In the genomic region with DNA sequence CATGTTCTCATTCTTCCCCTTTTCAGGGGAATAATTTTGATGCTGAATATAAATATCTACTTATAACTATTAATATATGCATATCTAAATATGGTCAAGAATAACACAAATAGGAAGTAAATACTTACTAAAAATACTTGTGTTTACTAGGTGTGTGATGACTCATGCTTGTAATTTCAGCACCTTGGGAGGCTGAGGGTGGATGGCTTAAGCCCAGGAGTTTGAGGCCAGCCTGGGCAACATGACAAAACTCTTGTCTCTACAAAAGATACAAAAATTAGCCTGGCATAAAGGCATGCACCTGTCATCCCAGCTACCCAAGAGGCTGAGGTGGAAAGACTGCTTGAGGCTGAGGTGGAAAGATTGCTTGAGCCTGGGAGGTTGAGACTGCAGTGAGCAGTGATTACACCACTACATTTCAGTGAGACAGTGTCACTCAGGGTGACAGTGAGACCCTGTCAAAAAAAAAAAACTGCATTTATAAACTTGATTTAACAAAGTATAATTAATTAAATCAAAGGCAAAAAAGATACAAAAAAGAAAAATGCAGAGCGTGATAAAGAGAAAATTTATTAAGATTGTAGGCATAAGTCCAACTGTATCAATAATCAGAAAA, we compare ENCODE assay signal across 17 cellular contexts.
DNase-seq lines count a peak whose midpoint lies in the region; TF ChIP-seq lines count a peak whose summit lies in the region.
"Had no signal": no experiment of that assay in that cellular context is flagged by ENCODE, and none has a peak within 500 bp of the region (broad histone marks: within the 10 kb centered on the region; RNA-seq: fewer than 3 reads in every experiment).

No MANE protein-coding gene starts in this region.

- H3K27me3 ChIP-seq in effector memory CD4-positive, alpha-beta T cell (replicated peaks; ENCODE audit: control insufficient read depth, insufficient read depth, low read length, poor library complexity, severe bottlenecking): no peaks in the 10 kb centered on the region
- H3K27me3 ChIP-seq: SJSA1 had no signal

- DNase-seq in NCI-H1105 treated with DMSO at 0.1 percent for 48 hours (lab: John Stamatoyannopoulos, UW) (peak; percentile 7), NCI-H1105 (lab: John Stamatoyannopoulos, UW) (no peak), M059J (ENCODE audit: low read depth) (peak; percentile 59), epithelial cell of esophagus (ENCODE audit: low read depth) (peak; percentile 41), pons (ENCODE audit: low spot score) (peak; percentile 13), GM03348 (ENCODE audit: low spot score) (no peak), nucleus accumbens (lab: John Stamatoyannopoulos, UW) (no peak)
- no peak for DNase-seq in effector memory CD4-positive, alpha-beta T cell
- DNase-seq: CD4-positive, alpha-beta memory T cell; DND-41; KG1; NCI-H187 treated with DMSO at 0.1 percent for 48 hours; NCI-H2171 treated with DMSO at 0.1 percent for 48 hours; NCI-H774 had no signal

- no peak overlapping the region for H3K27ac ChIP-seq in effector memory CD4-positive, alpha-beta T cell (ENCODE audit: insufficient read depth, low read length, poor library complexity, severe bottlenecking)
- H3K27ac ChIP-seq: 22Rv1, SJSA1 had no signal

- no peaks in the 10 kb centered on the region for H3K4me1 ChIP-seq in effector memory CD4-positive, alpha-beta T cell (ENCODE audit: control insufficient read depth, insufficient read depth, low read length, poor library complexity, severe bottlenecking)
- H3K4me1 ChIP-seq: SJSA1 had no signal

- H3K4me3 ChIP-seq in epithelial cell of esophagus (ENCODE audit: low read length): no peak overlapping the region
- H3K4me3 ChIP-seq in effector memory CD4-positive, alpha-beta T cell (ENCODE audit: insufficient read depth, low read depth, low read length, poor library complexity, severe bottlenecking): no peak overlapping the region
- H3K4me3 ChIP-seq: GM23338, SJSA1 had no signal

- TF ChIP-seq CTCF in epithelial cell of esophagus (IDR thresholded peaks at IDR 0.05; ENCODE audit: insufficient read depth, low read depth, low read length, missing control alignments): no peak

- no peaks in the 10 kb centered on the region for H3K36me3 ChIP-seq in effector memory CD4-positive, alpha-beta T cell (ENCODE audit: control insufficient read depth, insufficient read depth, low read length)
- H3K36me3 ChIP-seq: SJSA1 had no signal

- H3K9me3 ChIP-seq in effector memory CD4-positive, alpha-beta T cell (ENCODE audit: control insufficient read depth, low read length): no peaks in the 10 kb centered on the region
- H3K9me3 ChIP-seq: SJSA1 had no signal

Comparison
In these comparisons a context has a peak if more than half of its experiments do, and no peak if none do; other contexts are left out.
1. DNase-seq: peak in NCI-H1105 treated with DMSO at 0.1 percent for 48 hours (single experiment), M059J (single experiment), epithelial cell of esophagus (single experiment) and pons (single experiment); none in NCI-H1105 (single experiment), effector memory CD4-positive, alpha-beta T cell (0 of 3), GM03348 (single experiment) and nucleus accumbens (0 of 56).